ENCODE assay signal across 19 cellular contexts in the genomic region with DNA sequence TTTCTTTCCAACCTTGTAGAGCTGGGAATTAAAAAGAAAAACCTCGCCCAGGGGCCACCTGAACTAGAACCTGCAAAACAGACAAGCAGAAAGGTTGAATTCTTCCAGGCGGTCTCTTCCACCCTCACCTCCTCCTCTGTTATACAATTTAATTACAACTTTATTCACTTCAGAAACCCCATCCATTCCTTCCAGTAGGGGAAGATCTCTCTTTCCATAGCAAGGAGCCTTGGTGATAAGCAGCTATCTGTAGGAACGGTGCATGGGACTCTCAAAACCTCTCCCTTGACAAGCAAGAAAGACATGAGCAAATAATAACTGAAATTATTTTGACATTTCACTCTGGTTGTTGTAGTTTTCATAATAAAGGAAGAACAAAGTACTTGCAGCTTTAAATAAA.
A peak's percentile ranks its signal among the peaks of the same experiment; 100 is the strongest.
DNase-seq lines count a peak whose midpoint lies in the region; ATAC-seq and TF ChIP-seq lines count a peak whose summit lies in the region.
"Had no signal": no experiment of that assay in that cellular context is flagged by ENCODE, and none has a peak within 500 bp of the region (broad histone marks: within the 10 kb centered on the region; RNA-seq: fewer than 3 reads in every experiment).

No MANE protein-coding gene starts in this region.

- H3K27ac ChIP-seq in GM23338 (ENCODE audit: low read depth) (no peak overlapping the region), caudate nucleus (ENCODE audit: low read depth, low read length) (peak overlapping the region; percentile 16)
- H3K27ac ChIP-seq: 22Rv1, BLaER1, C4-2B, GM23248 had no signal

- H3K27me3 Mint-ChIP-seq in GM23338 (ENCODE audit: insufficient read depth, low read depth, poor library complexity) (no peaks in the 10 kb centered on the region), glutamatergic neuron (ENCODE audit: unreplicated experiment) (no peaks in the 10 kb centered on the region), type B pancreatic cell (no peaks in the 10 kb centered on the region)
- H3K27me3 Mint-ChIP-seq: B cell; CD4-positive, CD25-positive, alpha-beta regulatory T cell had no signal

- no peaks in the 10 kb centered on the region for H3K27me3 ChIP-seq in GM23338 (ENCODE audit: insufficient read depth)
- H3K27me3 ChIP-seq: BLaER1 had no signal

- ATAC-seq in GM23338 = peak; percentile 54; the same call in 2 of the 3 replicates
- ATAC-seq: CD8-positive, alpha-beta T cell; GM12878; HCT116 had no signal

- H3K4me1 ChIP-seq in GM23338 (ENCODE audit: insufficient read depth) = peaks cover 3% of the 10 kb centered on the region; the same call in 1 of the 2 replicates
- H3K4me1 ChIP-seq: Caco-2 had no signal

- H3K9me2 ChIP-seq in GM23338 (ENCODE audit: insufficient read depth) = no peaks in the 10 kb centered on the region

- H3K4me3 ChIP-seq in GM23338 = no peak overlapping the region
- H3K4me3 ChIP-seq: BLaER1, GM12878, GM23248 had no signal

- H3F3A ChIP-seq in GM23338 (replicated peaks; ENCODE audit: low read depth) = no peaks in the 10 kb centered on the region

- DNase-seq in GM23338 (ENCODE audit: low spot score) = peak; percentile 7
- DNase-seq in caudate nucleus (lab: John Stamatoyannopoulos, UW) = no peak
- no peak for DNase-seq in glutamatergic neuron
- DNase-seq in type B pancreatic cell (ENCODE audit: extremely low spot score, unreplicated experiment) = no peak
- DNase-seq in mesenteric fat pad (ENCODE audit: low spot score) = no peak
- DNase-seq in pons (ENCODE audit: low spot score) = no peak
- no peak for DNase-seq in cerebellum (ENCODE audit: low spot score)
- DNase-seq: Caco-2; CD4-positive, CD25-positive, alpha-beta regulatory T cell; CD8-positive, alpha-beta T cell; DMS153; DND-41; GM23248 had no signal

- H4K20me1 ChIP-seq in GM23338 (replicated peaks; ENCODE audit: insufficient read depth) = no peaks in the 10 kb centered on the region; the same call in 1 of the 2 replicates
- H4K20me1 ChIP-seq: BLaER1 had no signal

- H3K9me3 Mint-ChIP-seq in GM23338 = peaks cover 4% of the 10 kb centered on the region; the same call in 1 of the 3 replicates
- peaks cover 17% of the 10 kb centered on the region for H3K9me3 Mint-ChIP-seq in glutamatergic neuron (ENCODE audit: unreplicated experiment)
- H3K9me3 Mint-ChIP-seq in type B pancreatic cell = peaks cover 3% of the 10 kb centered on the region

- 0 out of 4 replicates have a peak, but pooled peaks of 1 of the 2 experiments have one; percentile 10 for TF ChIP-seq CTCF in GM23338 (conservative IDR thresholded peaks at IDR 0.05; ENCODE audit: low read depth in 2 of 2)
- TF ChIP-seq CTCF in glutamatergic neuron (IDR thresholded peaks at IDR 0.05; ENCODE audit: partially characterized antibody, unreplicated experiment) = no peak
- TF ChIP-seq CTCF in type B pancreatic cell (conservative IDR thresholded peaks at IDR 0.05) = peak; percentile 17

- H3K4me1 Mint-ChIP-seq in GM23338 (peaks cover 21% of the 10 kb centered on the region), glutamatergic neuron (ENCODE audit: low read depth, unreplicated experiment) (peaks cover 17% of the 10 kb centered on the region), type B pancreatic cell (ENCODE audit: unreplicated experiment) (peaks cover 15% of the 10 kb centered on the region)
- H3K4me1 Mint-ChIP-seq: B cell; CD4-positive, CD25-positive, alpha-beta regulatory T cell had no signal

- no peaks in the 10 kb centered on the region for H3K79me2 ChIP-seq in GM23338 (replicated peaks; ENCODE audit: insufficient read depth)

- no peaks in the 10 kb centered on the region for H3K36me3 Mint-ChIP-seq in GM23338 (ENCODE audit: low read depth)
- H3K36me3 Mint-ChIP-seq in glutamatergic neuron (ENCODE audit: unreplicated experiment) = no peaks in the 10 kb centered on the region
- H3K36me3 Mint-ChIP-seq in type B pancreatic cell = no peaks in the 10 kb centered on the region
- H3K36me3 Mint-ChIP-seq: CD4-positive, CD25-positive, alpha-beta regulatory T cell; CD8-positive, alpha-beta T cell had no signal

- H2AFZ ChIP-seq in GM23338 = no peak overlapping the region
- H2AFZ ChIP-seq: GM23248 had no signal

- H3K4me3 Mint-ChIP-seq in GM23338 (no peak overlapping the region), glutamatergic neuron (ENCODE audit: unreplicated experiment) (peak overlapping the region; percentile 4), type B pancreatic cell (no peak overlapping the region)
- H3K4me3 Mint-ChIP-seq: B cell; CD4-positive, CD25-positive, alpha-beta regulatory T cell; CD8-positive, alpha-beta T cell had no signal

- no peaks in the 10 kb centered on the region for H3K36me3 ChIP-seq in GM23338 (ENCODE audit: insufficient read depth)
- H3K36me3 ChIP-seq: BLaER1 had no signal

- H3K27ac Mint-ChIP-seq in GM23338 (no peak overlapping the region), glutamatergic neuron (ENCODE audit: unreplicated experiment) (peak overlapping the region; percentile 98), type B pancreatic cell (no peak overlapping the region)
- H3K27ac Mint-ChIP-seq: B cell; CD4-positive, CD25-positive, alpha-beta regulatory T cell; CD8-positive, alpha-beta T cell had no signal

- no peak overlapping the region for H3K4me2 ChIP-seq in GM23338
- H3K4me2 ChIP-seq: BLaER1 had no signal

TF ChIP-seq in GM23338, 12 proteins besides CTCF, POLR2A, EP300 and RAD21:
- TF ChIP-seq EZH2 (IDR thresholded peaks at IDR 0.05; ENCODE audit: low read depth, unreplicated experiment) (no peak), NANOG (IDR thresholded peaks at IDR 0.05; ENCODE audit: borderline replicate concordance) (no peak), POLR2AphosphoS5 (IDR thresholded peaks at IDR 0.05; ENCODE audit: low read depth) (no peak), JUNB (IDR thresholded peaks at IDR 0.05; ENCODE audit: unreplicated experiment) (no peak), STAT1 (IDR thresholded peaks at IDR 0.05; ENCODE audit: unreplicated experiment) (no peak), CREB1 (CRISPR knock-in tag; IDR thresholded peaks at IDR 0.05; ENCODE audit: low read depth) (no peak), ZNF114 (CRISPR knock-in tag; IDR thresholded peaks at IDR 0.05) (no peak)
- TF ChIP-seq, protein P1, sequence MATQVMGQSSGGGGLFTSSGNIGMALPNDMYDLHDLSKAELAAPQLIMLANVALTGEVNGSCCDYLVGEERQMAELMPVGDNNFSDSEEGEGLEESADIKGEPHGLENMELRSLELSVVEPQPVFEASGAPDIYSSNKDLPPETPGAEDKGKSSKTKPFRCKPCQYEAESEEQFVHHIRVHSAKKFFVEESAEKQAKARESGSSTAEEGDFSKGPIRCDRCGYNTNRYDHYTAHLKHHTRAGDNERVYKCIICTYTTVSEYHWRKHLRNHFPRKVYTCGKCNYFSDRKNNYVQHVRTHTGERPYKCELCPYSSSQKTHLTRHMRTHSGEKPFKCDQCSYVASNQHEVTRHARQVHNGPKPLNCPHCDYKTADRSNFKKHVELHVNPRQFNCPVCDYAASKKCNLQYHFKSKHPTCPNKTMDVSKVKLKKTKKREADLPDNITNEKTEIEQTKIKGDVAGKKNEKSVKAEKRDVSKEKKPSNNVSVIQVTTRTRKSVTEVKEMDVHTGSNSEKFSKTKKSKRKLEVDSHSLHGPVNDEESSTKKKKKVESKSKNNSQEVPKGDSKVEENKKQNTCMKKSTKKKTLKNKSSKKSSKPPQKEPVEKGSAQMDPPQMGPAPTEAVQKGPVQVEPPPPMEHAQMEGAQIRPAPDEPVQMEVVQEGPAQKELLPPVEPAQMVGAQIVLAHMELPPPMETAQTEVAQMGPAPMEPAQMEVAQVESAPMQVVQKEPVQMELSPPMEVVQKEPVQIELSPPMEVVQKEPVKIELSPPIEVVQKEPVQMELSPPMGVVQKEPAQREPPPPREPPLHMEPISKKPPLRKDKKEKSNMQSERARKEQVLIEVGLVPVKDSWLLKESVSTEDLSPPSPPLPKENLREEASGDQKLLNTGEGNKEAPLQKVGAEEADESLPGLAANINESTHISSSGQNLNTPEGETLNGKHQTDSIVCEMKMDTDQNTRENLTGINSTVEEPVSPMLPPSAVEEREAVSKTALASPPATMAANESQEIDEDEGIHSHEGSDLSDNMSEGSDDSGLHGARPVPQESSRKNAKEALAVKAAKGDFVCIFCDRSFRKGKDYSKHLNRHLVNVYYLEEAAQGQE (IDR thresholded peaks at IDR 0.05; ENCODE audit: unreplicated experiment) = no peak
